ENCODE assay signal across 1 cellular context in genomic region chr16:89873822-89874689, GRCh38.
A peak's percentile ranks its signal among the peaks of the same experiment; 100 is the strongest.
TF ChIP-seq lines count a peak whose summit lies in the region.

No MANE protein-coding gene starts in this region.

TF ChIP-seq in HepG2, 621 proteins besides CTCF, POLR2A, EP300 and RAD21 (continued from another document and continues in another):
- no peak for TF ChIP-seq HNF1A (IDR thresholded peaks at IDR 0.05; ENCODE audit: low read depth)
- TF ChIP-seq HNF1A (CRISPR knock-in tag; IDR thresholded peaks at IDR 0.05; ENCODE audit: borderline replicate concordance): no peak
- peak; percentile 60; the same call in 1 of the 2 replicates for TF ChIP-seq PITX1 (CRISPR knock-in tag; IDR thresholded peaks at IDR 0.05)
- TF ChIP-seq, protein P1, sequence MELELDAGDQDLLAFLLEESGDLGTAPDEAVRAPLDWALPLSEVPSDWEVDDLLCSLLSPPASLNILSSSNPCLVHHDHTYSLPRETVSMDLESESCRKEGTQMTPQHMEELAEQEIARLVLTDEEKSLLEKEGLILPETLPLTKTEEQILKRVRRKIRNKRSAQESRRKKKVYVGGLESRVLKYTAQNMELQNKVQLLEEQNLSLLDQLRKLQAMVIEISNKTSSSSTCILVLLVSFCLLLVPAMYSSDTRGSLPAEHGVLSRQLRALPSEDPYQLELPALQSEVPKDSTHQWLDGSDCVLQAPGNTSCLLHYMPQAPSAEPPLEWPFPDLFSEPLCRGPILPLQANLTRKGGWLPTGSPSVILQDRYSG (CRISPR knock-in tag; IDR thresholded peaks at IDR 0.05): no peak
- TF ChIP-seq CREB1 (IDR thresholded peaks at IDR 0.05): peak; percentile 88
- peak; percentile 46; the same call in 1 of the 2 replicates for TF ChIP-seq CREB1 (CRISPR knock-in tag; IDR thresholded peaks at IDR 0.05)
- 0 out of 2 replicates have a peak, but pooled peaks have one; percentile 8 for TF ChIP-seq HMG20B (CRISPR knock-in tag; conservative IDR thresholded peaks at IDR 0.05)
- peak; percentile 23; the same call in 1 of the 2 replicates for TF ChIP-seq SOX5 (CRISPR knock-in tag; IDR thresholded peaks at IDR 0.05; ENCODE audit: borderline replicate concordance)
- TF ChIP-seq GZF1 (CRISPR knock-in tag; IDR thresholded peaks at IDR 0.05): no peak
- no peak for TF ChIP-seq ZNF720 (CRISPR knock-in tag; IDR thresholded peaks at IDR 0.05)
- TF ChIP-seq SIN3A (IDR thresholded peaks at IDR 0.05; ENCODE audit: borderline replicate concordance, low read depth, low read length): 0 out of 2 replicates have a peak, but pooled peaks have one; percentile 34
- TF ChIP-seq, protein P2, sequence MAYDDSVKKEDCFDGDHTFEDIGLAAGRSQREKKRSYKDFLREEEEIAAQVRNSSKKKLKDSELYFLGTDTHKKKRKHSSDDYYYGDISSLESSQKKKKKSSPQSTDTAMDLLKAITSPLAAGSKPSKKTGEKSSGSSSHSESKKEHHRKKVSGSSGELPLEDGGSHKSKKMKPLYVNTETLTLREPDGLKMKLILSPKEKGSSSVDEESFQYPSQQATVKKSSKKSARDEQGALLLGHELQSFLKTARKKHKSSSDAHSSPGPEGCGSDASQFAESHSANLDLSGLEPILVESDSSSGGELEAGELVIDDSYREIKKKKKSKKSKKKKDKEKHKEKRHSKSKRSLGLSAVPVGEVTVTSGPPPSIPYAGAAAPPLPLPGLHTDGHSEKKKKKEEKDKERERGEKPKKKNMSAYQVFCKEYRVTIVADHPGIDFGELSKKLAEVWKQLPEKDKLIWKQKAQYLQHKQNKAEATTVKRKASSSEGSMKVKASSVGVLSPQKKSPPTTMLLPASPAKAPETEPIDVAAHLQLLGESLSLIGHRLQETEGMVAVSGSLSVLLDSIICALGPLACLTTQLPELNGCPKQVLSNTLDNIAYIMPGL (CRISPR knock-in tag; IDR thresholded peaks at IDR 0.05; ENCODE audit: borderline replicate concordance in 1 of 2, low read depth in 1 of 2): 0 out of 4 replicates have a peak, but pooled peaks of 1 of the 2 experiments have one; percentile 29
- 0 out of 2 replicates have a peak, but pooled peaks have one; percentile 81 for TF ChIP-seq NFATC3 (CRISPR knock-in tag; IDR thresholded peaks at IDR 0.05)
- 0 out of 2 replicates have a peak, but pooled peaks have one; percentile 24 for TF ChIP-seq POGZ (CRISPR knock-in tag; IDR thresholded peaks at IDR 0.05)
- TF ChIP-seq ZNF274 (CRISPR knock-in tag; IDR thresholded peaks at IDR 0.05): 0 out of 2 replicates have a peak, but pooled peaks have one; percentile 21
- no peak for TF ChIP-seq ZNF644 (CRISPR knock-in tag; IDR thresholded peaks at IDR 0.05; ENCODE audit: low read depth)
- no peak for TF ChIP-seq ZNF30 (CRISPR knock-in tag; IDR thresholded peaks at IDR 0.05)
- TF ChIP-seq CBX5 (CRISPR knock-in tag; IDR thresholded peaks at IDR 0.05; ENCODE audit: borderline replicate concordance): 0 out of 2 replicates have a peak, but pooled peaks have one; percentile 44
- TF ChIP-seq ELF1 (CRISPR knock-in tag; IDR thresholded peaks at IDR 0.05): 0 out of 2 replicates have a peak, but pooled peaks have one; percentile 19
- TF ChIP-seq HES4 (CRISPR knock-in tag; IDR thresholded peaks at IDR 0.05; ENCODE audit: borderline replicate concordance): 0 out of 2 replicates have a peak, but pooled peaks have one; percentile 28
- peak; percentile 46; the same call in 1 of the 2 replicates for TF ChIP-seq HDAC1 (CRISPR knock-in tag; IDR thresholded peaks at IDR 0.05)
- peak; percentile 88 for TF ChIP-seq MYC (CRISPR knock-in tag; IDR thresholded peaks at IDR 0.05; ENCODE audit: borderline replicate concordance)
- TF ChIP-seq ZNF747 (CRISPR knock-in tag; IDR thresholded peaks at IDR 0.05; ENCODE audit: borderline replicate concordance): 0 out of 2 replicates have a peak, but pooled peaks have one; percentile 26
- 0 out of 2 replicates have a peak, but pooled peaks have one; percentile 20 for TF ChIP-seq ZNF101 (CRISPR knock-in tag; IDR thresholded peaks at IDR 0.05; ENCODE audit: borderline replicate concordance, low read depth)
- TF ChIP-seq PHF5A (CRISPR knock-in tag; IDR thresholded peaks at IDR 0.05; ENCODE audit: low read depth, unreplicated experiment): no peak
- peak; percentile 88 for TF ChIP-seq AKAP8 (CRISPR knock-in tag; IDR thresholded peaks at IDR 0.05)
- no peak; the same call in 1 of the 2 replicates for TF ChIP-seq ZNF33B (CRISPR knock-in tag; IDR thresholded peaks at IDR 0.05)
- TF ChIP-seq ZNF547 (CRISPR knock-in tag; IDR thresholded peaks at IDR 0.05): peak; percentile 23; the same call in 1 of the 2 replicates
- TF ChIP-seq ZFP36L1 (CRISPR knock-in tag; IDR thresholded peaks at IDR 0.05): peak; percentile 93; the same call in 1 of the 2 replicates
- no peak for TF ChIP-seq HMG20A (CRISPR knock-in tag; IDR thresholded peaks at IDR 0.05; ENCODE audit: borderline replicate concordance)
- peak; percentile 36; the same call in 1 of the 2 replicates for TF ChIP-seq ZNF788 (CRISPR knock-in tag; IDR thresholded peaks at IDR 0.05; ENCODE audit: borderline replicate concordance)
- no peak for TF ChIP-seq ZNF558 (CRISPR knock-in tag; IDR thresholded peaks at IDR 0.05; ENCODE audit: borderline replicate concordance)
- peak; percentile 97 for TF ChIP-seq HINFP (CRISPR knock-in tag; IDR thresholded peaks at IDR 0.05; ENCODE audit: low read depth)
- TF ChIP-seq THAP11 (CRISPR knock-in tag; IDR thresholded peaks at IDR 0.05): peak; percentile 59; the same call in 1 of the 2 replicates
- peak; percentile 55; the same call in 1 of the 2 replicates for TF ChIP-seq ZFP82 (CRISPR knock-in tag; IDR thresholded peaks at IDR 0.05; ENCODE audit: borderline replicate concordance)
- TF ChIP-seq ZNF337 (CRISPR knock-in tag; IDR thresholded peaks at IDR 0.05; ENCODE audit: borderline replicate concordance, low read depth): 0 out of 2 replicates have a peak, but pooled peaks have one; percentile 10
- no peak for TF ChIP-seq NFIB (CRISPR knock-in tag; IDR thresholded peaks at IDR 0.05; ENCODE audit: borderline replicate concordance)
- peak; percentile 34; the same call in 1 of the 2 replicates for TF ChIP-seq ZNF136 (CRISPR knock-in tag; IDR thresholded peaks at IDR 0.05; ENCODE audit: low read depth)
- TF ChIP-seq, protein P3, sequence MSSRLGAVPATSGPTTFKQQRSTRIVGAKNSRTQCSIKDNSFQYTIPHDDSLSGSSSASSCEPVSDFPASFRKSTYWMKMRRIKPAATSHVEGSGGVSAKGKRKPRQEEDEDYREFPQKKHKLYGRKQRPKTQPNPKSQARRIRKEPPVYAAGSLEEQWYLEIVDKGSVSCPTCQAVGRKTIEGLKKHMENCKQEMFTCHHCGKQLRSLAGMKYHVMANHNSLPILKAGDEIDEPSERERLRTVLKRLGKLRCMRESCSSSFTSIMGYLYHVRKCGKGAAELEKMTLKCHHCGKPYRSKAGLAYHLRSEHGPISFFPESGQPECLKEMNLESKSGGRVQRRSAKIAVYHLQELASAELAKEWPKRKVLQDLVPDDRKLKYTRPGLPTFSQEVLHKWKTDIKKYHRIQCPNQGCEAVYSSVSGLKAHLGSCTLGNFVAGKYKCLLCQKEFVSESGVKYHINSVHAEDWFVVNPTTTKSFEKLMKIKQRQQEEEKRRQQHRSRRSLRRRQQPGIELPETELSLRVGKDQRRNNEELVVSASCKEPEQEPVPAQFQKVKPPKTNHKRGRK (CRISPR knock-in tag; IDR thresholded peaks at IDR 0.05): no peak
- TF ChIP-seq, protein P4, sequence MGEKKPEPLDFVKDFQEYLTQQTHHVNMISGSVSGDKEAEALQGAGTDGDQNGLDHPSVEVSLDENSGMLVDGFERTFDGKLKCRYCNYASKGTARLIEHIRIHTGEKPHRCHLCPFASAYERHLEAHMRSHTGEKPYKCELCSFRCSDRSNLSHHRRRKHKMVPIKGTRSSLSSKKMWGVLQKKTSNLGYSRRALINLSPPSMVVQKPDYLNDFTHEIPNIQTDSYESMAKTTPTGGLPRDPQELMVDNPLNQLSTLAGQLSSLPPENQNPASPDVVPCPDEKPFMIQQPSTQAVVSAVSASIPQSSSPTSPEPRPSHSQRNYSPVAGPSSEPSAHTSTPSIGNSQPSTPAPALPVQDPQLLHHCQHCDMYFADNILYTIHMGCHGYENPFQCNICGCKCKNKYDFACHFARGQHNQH (CRISPR knock-in tag; IDR thresholded peaks at IDR 0.05): no peak
- peak; percentile 82; the same call in 1 of the 2 replicates for TF ChIP-seq TRAFD1 (CRISPR knock-in tag; IDR thresholded peaks at IDR 0.05; ENCODE audit: borderline replicate concordance)
- TF ChIP-seq ZNF569 (CRISPR knock-in tag; IDR thresholded peaks at IDR 0.05; ENCODE audit: borderline replicate concordance): no peak
- peak; percentile 77 for TF ChIP-seq AGO1 (IDR thresholded peaks at IDR 0.05; ENCODE audit: low read depth, low read length, poor library complexity, severe bottlenecking)
- no peak for TF ChIP-seq RBM39 (IDR thresholded peaks at IDR 0.05; ENCODE audit: low read depth, low read length, poor library complexity, severe bottlenecking)
- TF ChIP-seq TCF7 (IDR thresholded peaks at IDR 0.05; ENCODE audit: low read depth): no peak
- TF ChIP-seq, protein P5, sequence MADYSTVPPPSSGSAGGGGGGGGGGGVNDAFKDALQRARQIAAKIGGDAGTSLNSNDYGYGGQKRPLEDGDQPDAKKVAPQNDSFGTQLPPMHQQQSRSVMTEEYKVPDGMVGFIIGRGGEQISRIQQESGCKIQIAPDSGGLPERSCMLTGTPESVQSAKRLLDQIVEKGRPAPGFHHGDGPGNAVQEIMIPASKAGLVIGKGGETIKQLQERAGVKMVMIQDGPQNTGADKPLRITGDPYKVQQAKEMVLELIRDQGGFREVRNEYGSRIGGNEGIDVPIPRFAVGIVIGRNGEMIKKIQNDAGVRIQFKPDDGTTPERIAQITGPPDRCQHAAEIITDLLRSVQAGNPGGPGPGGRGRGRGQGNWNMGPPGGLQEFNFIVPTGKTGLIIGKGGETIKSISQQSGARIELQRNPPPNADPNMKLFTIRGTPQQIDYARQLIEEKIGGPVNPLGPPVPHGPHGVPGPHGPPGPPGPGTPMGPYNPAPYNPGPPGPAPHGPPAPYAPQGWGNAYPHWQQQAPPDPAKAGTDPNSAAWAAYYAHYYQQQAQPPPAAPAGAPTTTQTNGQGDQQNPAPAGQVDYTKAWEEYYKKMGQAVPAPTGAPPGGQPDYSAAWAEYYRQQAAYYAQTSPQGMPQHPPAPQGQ (CRISPR knock-in tag; IDR thresholded peaks at IDR 0.05; ENCODE audit: borderline replicate concordance): no peak
- peak; percentile 75; the same call in 1 of the 2 replicates for TF ChIP-seq TFDP1 (CRISPR knock-in tag; IDR thresholded peaks at IDR 0.05; ENCODE audit: borderline replicate concordance)
- TF ChIP-seq KDM5A (IDR thresholded peaks at IDR 0.05; ENCODE audit: borderline replicate concordance, low read length): peak; percentile 2; the same call in 1 of the 2 replicates
- TF ChIP-seq XRCC5 (optimal IDR thresholded peaks at IDR 0.05; ENCODE audit: low read length): peak; percentile 31
- TF ChIP-seq ZSCAN21 (CRISPR knock-in tag; IDR thresholded peaks at IDR 0.05; ENCODE audit: borderline replicate concordance): peak; percentile 61; the same call in 1 of the 2 replicates
